Comparison of ENCODE assay signal across 8 cellular contexts in the genomic region with DNA sequence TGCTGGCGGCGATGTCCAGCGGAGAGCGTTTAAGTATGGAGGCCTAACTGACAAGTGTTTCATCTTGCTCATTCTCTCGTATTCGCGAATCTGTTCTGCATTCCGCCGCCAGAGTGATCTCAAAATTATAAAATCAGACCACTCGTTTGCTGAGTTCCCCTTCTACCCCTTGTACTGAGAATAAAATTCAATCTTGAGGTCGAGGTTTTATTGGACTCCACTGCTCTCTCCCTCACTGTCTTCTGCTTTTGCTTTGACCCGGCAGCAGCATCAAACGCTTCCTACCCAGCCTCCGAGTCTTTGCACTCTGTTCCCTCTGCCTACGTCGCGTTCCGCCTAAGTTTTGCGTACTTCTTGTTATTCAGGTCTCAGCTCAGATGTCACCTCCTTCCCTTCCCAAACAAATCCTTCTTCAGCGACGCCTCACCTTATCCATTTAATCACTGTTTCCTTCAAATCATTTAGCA. TPM values are rescaled to one million over a fixed set of nuclear protein-coding genes. Genes with fewer than 3 reads are reported as not detected.
DNase-seq lines count a peak whose midpoint lies in the region; ATAC-seq and TF ChIP-seq lines count a peak whose summit lies in the region.

No MANE protein-coding gene starts in this region.

- TF ChIP-seq CTCF in GM20000 (IDR thresholded peaks at IDR 0.05; ENCODE audit: extremely low read depth, missing control alignments) (no peak), RWPE1 (conservative IDR thresholded peaks at IDR 0.05; ENCODE audit: low read depth) (no peak), dorsolateral prefrontal cortex (IDR thresholded peaks at IDR 0.05 in 54 of 56, conservative IDR thresholded peaks at IDR 0.05 in 2 of 56; ENCODE audit: low read depth in 1 of 56, partially characterized antibody in 56 of 56) (peak in 2 of 56 donors; percentile 3 to 9)

- H3K27ac ChIP-seq in RWPE1 = peak overlapping the region; percentile 90
- H3K27ac ChIP-seq in dorsolateral prefrontal cortex = peak overlapping the region in 50 of 59 donors; percentile 14 to 100 (median 98)
- H3K27ac ChIP-seq in muscle layer of colon (ENCODE audit: low read depth, low read length) = no peak overlapping the region

- H3K36me3 ChIP-seq in muscle layer of colon (ENCODE audit: insufficient read depth, low read length) = peaks cover 4% of the 10 kb centered on the region

- ATAC-seq in GM21526 (IDR thresholded peaks at IDR 0.05; ENCODE audit: low FRiP score, unreplicated experiment) = no peak
- no peak for ATAC-seq in GM18511 (IDR thresholded peaks at IDR 0.05; ENCODE audit: unreplicated experiment)

- H3K4me3 ChIP-seq in dorsolateral prefrontal cortex (peak overlapping the region; percentile 54 to 99 (median 87)), muscle layer of colon (ENCODE audit: low read depth in 1 of 2, low read length in 2 of 2) (peak overlapping the region; percentile 48 to 99)

- CTCF ChIA-PET in RWPE1 (lab: Yijun Ruan, JAX) = no interaction called here

- POLR2A ChIA-PET in RWPE1 (lab: Yijun Ruan, JAX; ENCODE audit: low non-redundant PET) = interaction anchor here (0.6 to 1.0 kb wide), 2 partner anchors 20 to 27 kb away, joined by 3 to 4 read pairs; a partner anchor contains a TSS

- peak; percentile 7 for DNase-seq in AG08396 (ENCODE audit: low spot score)
- peak; percentile 9 for DNase-seq in GM20000 (ENCODE audit: low spot score)
- peak; percentile 39 for DNase-seq in RWPE1 (ENCODE audit: low spot score)
- DNase-seq in dorsolateral prefrontal cortex = peak in 2 of 10 donors; percentile 46 to 54
- no peak for DNase-seq in SKM-1 (lab: John Stamatoyannopoulos, UW; ENCODE audit: unreplicated experiment)

- H3K9ac ChIP-seq in muscle layer of colon (ENCODE audit: low read length) = no peak overlapping the region

- H3K27me3 ChIP-seq in dorsolateral prefrontal cortex (no peaks in the 10 kb centered on the region), muscle layer of colon (ENCODE audit: control insufficient read depth in 1 of 2, insufficient read depth in 2 of 2, low read length in 2 of 2) (no peaks in the 10 kb centered on the region)

- intact Hi-C loops in dorsolateral prefrontal cortex (cut with DNase I) = loop anchor here (1.0 to 5.0 kb wide), 5 partner anchors 27 to 300 kb away; a partner anchor contains a TSS

- H3K9me3 ChIP-seq in muscle layer of colon (ENCODE audit: low read length) = no peaks in the 10 kb centered on the region

- H3K4me1 ChIP-seq in muscle layer of colon (ENCODE audit: insufficient read depth, low read length) = peaks cover 32% of the 10 kb centered on the region

RNA-seq across cellular contexts. Expression of a gene that starts 0.5 kb away (rescaled TPM):
- 10 to 100 TPM in 107 of 120 experiments, 1 to 10 TPM in 13; 7.7 to 22.4 (median 13.5) TPM for total RNA-seq in dorsolateral prefrontal cortex

RNA-seq across cellular contexts. Expression of a gene that starts 0.8 kb away (rescaled TPM):
- total RNA-seq in dorsolateral prefrontal cortex = 100 to 1,000 TPM in 2 of 120 experiments, 10 to 100 TPM in 118; 61.3 to 108 (median 77.8) TPM

RNA-seq across cellular contexts. Expression of a gene that starts 26.8 kb away (rescaled TPM):
- 10 to 100 TPM; 13.4 to 37.0 (median 23.0) TPM for total RNA-seq in dorsolateral prefrontal cortex
